36 cellular contexts compared by ENCODE assay signal in genomic region chr2:229718057-229718456, GRCh38.
"Had no signal": no experiment of that assay in that cellular context is flagged by ENCODE, and none has a peak within 500 bp of the region (broad histone marks: within the 10 kb centered on the region; RNA-seq: fewer than 3 reads in every experiment).

No MANE protein-coding gene starts in this region.

- H3K27me3 ChIP-seq: MG63 had no signal

- H3K36me3 ChIP-seq: MG63 had no signal

- DNase-seq: Karpas-422, Kasumi-1, MG63, MM.1S, MV-4-11, NCI-H1048, NCI-H1092, NCI-H1092 treated with DMSO at 0.1 percent for 48 hours, NCI-H1105, NCI-H1105 treated with DMSO at 0.1 percent for 48 hours, NCI-H1417, NCI-H1417 treated with DMSO at 0.1 percent for 48 hours, NCI-H1436, NCI-H1436 treated with DMSO at 0.1 percent for 48 hours, NCI-H146, NCI-H1694, NCI-H1694 treated with DMSO at 0.1 percent for 48 hours, NCI-H187, NCI-H187 treated with DMSO at 0.1 percent for 48 hours, NCI-H1930, NCI-H2029, NCI-H2029 treated with DMSO at 0.1 percent for 48 hours, NCI-H2081, NCI-H2081 treated with DMSO at 0.1 percent for 48 hours, NCI-H2107, NCI-H2171, NCI-H2171 treated with DMSO at 0.1 percent for 48 hours, NCI-H2227 treated with DMSO at 0.1 percent for 48 hours, NCI-H226, NCI-H345, NCI-H446, NCI-H446 treated with DMSO at 0.1 percent for 48 hours, NCI-H510A, NCI-H510A treated with DMSO at 0.1 percent for 48 hours, NCI-H524, NCI-H524 treated with DMSO at 0.1 percent for 48 hours had no signal

- H3K9me3 ChIP-seq: MG63 had no signal

- H3K4me3 ChIP-seq: MG63 had no signal
